18 cellular contexts compared by ENCODE assay signal in the genomic region with DNA sequence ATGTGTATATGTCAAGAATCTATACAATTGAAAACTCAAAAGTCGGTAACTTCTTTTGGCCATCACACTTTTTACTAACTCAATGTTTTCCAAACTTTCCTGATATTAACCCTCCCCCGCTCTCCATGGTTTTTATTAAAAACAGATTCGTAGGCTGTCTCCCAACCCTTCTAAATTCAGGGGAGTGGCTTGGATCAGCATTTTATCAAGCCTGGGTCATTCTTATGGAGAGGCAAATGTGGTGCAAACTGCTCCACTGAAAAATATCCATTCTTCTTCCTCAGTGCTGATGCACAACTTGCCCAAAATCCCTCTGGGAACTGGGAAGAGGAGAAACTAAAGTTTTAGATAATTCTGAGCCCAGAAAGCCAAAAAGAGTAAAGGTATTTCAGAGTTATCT.
"Had no signal": no experiment of that assay in that cellular context is flagged by ENCODE, and none has a peak within 500 bp of the region (broad histone marks: within the 10 kb centered on the region; RNA-seq: fewer than 3 reads in every experiment).

No MANE protein-coding gene starts in this region.

- ATAC-seq: activated CD4-positive, CD25-positive, alpha-beta regulatory T cell treated with anti-CD3 and anti-CD28 coated beads, Interleukin-2, amount 50 U/mL, for 24 hours; activated CD8-positive, alpha-beta T cell treated with anti-CD3 and anti-CD28 coated beads for 36 hours; activated T-cell treated with anti-CD3 and anti-CD28 coated beads, Interleukin-2, amount 50 U/mL, for 72 hours had no signal

- H3K9ac ChIP-seq: KMS-11 had no signal

- H3K27me3 ChIP-seq: adrenal gland had no signal

- H3K4me3 ChIP-seq: adrenal gland had no signal

- H3K4me2 ChIP-seq: KMS-11 had no signal

- H3K9me3 ChIP-seq: adrenal gland had no signal

- H3K36me3 ChIP-seq: adrenal gland had no signal

- H3K27ac ChIP-seq: adrenal gland, KMS-11 had no signal

- DNase-seq: activated CD4-positive, alpha-beta T cell treated with anti-CD3 and anti-CD28 coated beads for 4 hours; activated CD8-positive, alpha-beta memory T cell treated with anti-CD3 and anti-CD28 coated beads, Interleukin-2, amount 50 U/mL, for 4 hours; activated CD8-positive, alpha-beta T cell treated with anti-CD3 and anti-CD28 coated beads for 36 hours; activated gamma-delta T cell treated with Interleukin-2 at 50 U/mL for 16 hours; activated naive CD4-positive, alpha-beta T cell treated with anti-CD3 and anti-CD28 coated beads, Interleukin-2, amount 10 ng/mL, durations not matched to agents 7 days and 5 days; activated naive CD8-positive, alpha-beta T cell treated with anti-CD3 and anti-CD28 coated beads for 36 hours; activated T-cell treated with anti-CD3 and anti-CD28 coated beads, Interleukin-2, amount 50 U/mL, for 72 hours; adrenal gland; NCI-H1092 treated with DMSO at 0.1 percent for 48 hours; NCI-H1417 treated with DMSO at 0.1 percent for 48 hours; NCI-H1694; NCI-H2029; NCI-H510A treated with DMSO at 0.1 percent for 48 hours; NCI-H69; SHP77 treated with DMSO at 0.1 percent for 48 hours; T-helper 1 cell had no signal

- H3K4me1 ChIP-seq: adrenal gland had no signal
